In genomic region chr17:77304746-77305473, GRCh38 we compare ENCODE assay signal across 1 cellular context.
TF ChIP-seq lines count a peak whose summit lies in the region.

No MANE protein-coding gene starts in this region.

TF ChIP-seq in HepG2, 621 proteins besides CTCF, POLR2A, EP300 and RAD21 (continued from another document and continues in another):
- peak; percentile 81; the same call in 1 of the 2 replicates for TF ChIP-seq ZBTB46 (CRISPR knock-in tag; IDR thresholded peaks at IDR 0.05; ENCODE audit: borderline replicate concordance)
- TF ChIP-seq ZFP41 (CRISPR knock-in tag; IDR thresholded peaks at IDR 0.05; ENCODE audit: borderline replicate concordance) = no peak
- TF ChIP-seq, protein P1, sequence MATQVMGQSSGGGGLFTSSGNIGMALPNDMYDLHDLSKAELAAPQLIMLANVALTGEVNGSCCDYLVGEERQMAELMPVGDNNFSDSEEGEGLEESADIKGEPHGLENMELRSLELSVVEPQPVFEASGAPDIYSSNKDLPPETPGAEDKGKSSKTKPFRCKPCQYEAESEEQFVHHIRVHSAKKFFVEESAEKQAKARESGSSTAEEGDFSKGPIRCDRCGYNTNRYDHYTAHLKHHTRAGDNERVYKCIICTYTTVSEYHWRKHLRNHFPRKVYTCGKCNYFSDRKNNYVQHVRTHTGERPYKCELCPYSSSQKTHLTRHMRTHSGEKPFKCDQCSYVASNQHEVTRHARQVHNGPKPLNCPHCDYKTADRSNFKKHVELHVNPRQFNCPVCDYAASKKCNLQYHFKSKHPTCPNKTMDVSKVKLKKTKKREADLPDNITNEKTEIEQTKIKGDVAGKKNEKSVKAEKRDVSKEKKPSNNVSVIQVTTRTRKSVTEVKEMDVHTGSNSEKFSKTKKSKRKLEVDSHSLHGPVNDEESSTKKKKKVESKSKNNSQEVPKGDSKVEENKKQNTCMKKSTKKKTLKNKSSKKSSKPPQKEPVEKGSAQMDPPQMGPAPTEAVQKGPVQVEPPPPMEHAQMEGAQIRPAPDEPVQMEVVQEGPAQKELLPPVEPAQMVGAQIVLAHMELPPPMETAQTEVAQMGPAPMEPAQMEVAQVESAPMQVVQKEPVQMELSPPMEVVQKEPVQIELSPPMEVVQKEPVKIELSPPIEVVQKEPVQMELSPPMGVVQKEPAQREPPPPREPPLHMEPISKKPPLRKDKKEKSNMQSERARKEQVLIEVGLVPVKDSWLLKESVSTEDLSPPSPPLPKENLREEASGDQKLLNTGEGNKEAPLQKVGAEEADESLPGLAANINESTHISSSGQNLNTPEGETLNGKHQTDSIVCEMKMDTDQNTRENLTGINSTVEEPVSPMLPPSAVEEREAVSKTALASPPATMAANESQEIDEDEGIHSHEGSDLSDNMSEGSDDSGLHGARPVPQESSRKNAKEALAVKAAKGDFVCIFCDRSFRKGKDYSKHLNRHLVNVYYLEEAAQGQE (IDR thresholded peaks at IDR 0.05; ENCODE audit: borderline replicate concordance in 1 of 2, low read depth in 1 of 2, low read length in 2 of 2) = no peak
- no peak for TF ChIP-seq NKX3-1 (CRISPR knock-in tag; IDR thresholded peaks at IDR 0.05)
- TF ChIP-seq GATAD2A (CRISPR knock-in tag; IDR thresholded peaks at IDR 0.05) = peak; percentile 86
- TF ChIP-seq TARDBP (CRISPR knock-in tag; IDR thresholded peaks at IDR 0.05) = peak; percentile 21; the same call in 1 of the 2 replicates
- no peak for TF ChIP-seq BRF2 (CRISPR knock-in tag; IDR thresholded peaks at IDR 0.05)
- TF ChIP-seq NFYB (CRISPR knock-in tag; IDR thresholded peaks at IDR 0.05) = no peak
- no peak for TF ChIP-seq IKZF4 (CRISPR knock-in tag; IDR thresholded peaks at IDR 0.05; ENCODE audit: borderline replicate concordance, low read depth, not compliant biosample characterization)
- 0 out of 2 replicates have a peak, but pooled peaks have one; percentile 28 for TF ChIP-seq ZNF772 (CRISPR knock-in tag; IDR thresholded peaks at IDR 0.05)
- TF ChIP-seq ZBTB40 (IDR thresholded peaks at IDR 0.05) = no peak
- TF ChIP-seq ZBTB40 (CRISPR knock-in tag; IDR thresholded peaks at IDR 0.05) = no peak
- TF ChIP-seq SOX5 (CRISPR knock-in tag; IDR thresholded peaks at IDR 0.05; ENCODE audit: borderline replicate concordance) = peak; percentile 50; the same call in 1 of the 2 replicates
- TF ChIP-seq BCL3 (CRISPR knock-in tag; IDR thresholded peaks at IDR 0.05) = no peak
- TF ChIP-seq ZFP90 (CRISPR knock-in tag; IDR thresholded peaks at IDR 0.05; ENCODE audit: borderline replicate concordance) = 0 out of 2 replicates have a peak, but pooled peaks have one; percentile 88
- no peak for TF ChIP-seq CENPBD1 (CRISPR knock-in tag; IDR thresholded peaks at IDR 0.05; ENCODE audit: borderline replicate concordance, low read depth)
- TF ChIP-seq, protein P2, sequence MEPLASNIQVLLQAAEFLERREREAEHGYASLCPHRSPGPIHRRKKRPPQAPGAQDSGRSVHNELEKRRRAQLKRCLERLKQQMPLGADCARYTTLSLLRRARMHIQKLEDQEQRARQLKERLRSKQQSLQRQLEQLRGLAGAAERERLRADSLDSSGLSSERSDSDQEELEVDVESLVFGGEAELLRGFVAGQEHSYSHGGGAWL (CRISPR knock-in tag; IDR thresholded peaks at IDR 0.05) = no peak
- no peak for TF ChIP-seq ZNF788 (CRISPR knock-in tag; IDR thresholded peaks at IDR 0.05; ENCODE audit: borderline replicate concordance)
- TF ChIP-seq ZNF614 (CRISPR knock-in tag; IDR thresholded peaks at IDR 0.05; ENCODE audit: borderline replicate concordance) = 0 out of 2 replicates have a peak, but pooled peaks have one; percentile 16
- TF ChIP-seq HMGXB3 (CRISPR knock-in tag; IDR thresholded peaks at IDR 0.05; ENCODE audit: borderline replicate concordance) = no peak
- TF ChIP-seq ZNF530 (CRISPR knock-in tag; IDR thresholded peaks at IDR 0.05; ENCODE audit: low read depth) = no peak
- no peak for TF ChIP-seq ZFP36L1 (CRISPR knock-in tag; IDR thresholded peaks at IDR 0.05)
- peak; percentile 40; the same call in 1 of the 2 replicates for TF ChIP-seq ZNF768 (CRISPR knock-in tag; IDR thresholded peaks at IDR 0.05)
- TF ChIP-seq, protein P3, sequence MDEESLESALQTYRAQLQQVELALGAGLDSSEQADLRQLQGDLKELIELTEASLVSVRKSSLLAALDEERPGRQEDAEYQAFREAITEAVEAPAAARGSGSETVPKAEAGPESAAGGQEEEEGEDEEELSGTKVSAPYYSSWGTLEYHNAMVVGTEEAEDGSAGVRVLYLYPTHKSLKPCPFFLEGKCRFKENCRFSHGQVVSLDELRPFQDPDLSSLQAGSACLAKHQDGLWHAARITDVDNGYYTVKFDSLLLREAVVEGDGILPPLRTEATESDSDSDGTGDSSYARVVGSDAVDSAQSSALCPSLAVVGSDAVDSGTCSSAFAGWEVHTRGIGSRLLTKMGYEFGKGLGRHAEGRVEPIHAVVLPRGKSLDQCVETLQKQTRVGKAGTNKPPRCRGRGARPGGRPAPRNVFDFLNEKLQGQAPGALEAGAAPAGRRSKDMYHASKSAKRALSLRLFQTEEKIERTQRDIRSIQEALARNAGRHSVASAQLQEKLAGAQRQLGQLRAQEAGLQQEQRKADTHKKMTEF (CRISPR knock-in tag; IDR thresholded peaks at IDR 0.05) = peak; percentile 62; the same call in 1 of the 2 replicates
- no peak for TF ChIP-seq U2AF2 (IDR thresholded peaks at IDR 0.05; ENCODE audit: low read depth, low read length)
- TF ChIP-seq PPARG (CRISPR knock-in tag; conservative IDR thresholded peaks at IDR 0.05) = no peak
- TF ChIP-seq ZNF546 (CRISPR knock-in tag; conservative IDR thresholded peaks at IDR 0.05) = no peak
- no peak for TF ChIP-seq CCAR2 (optimal IDR thresholded peaks at IDR 0.05; ENCODE audit: low read depth, low read length)
- TF ChIP-seq ZNF619 (CRISPR knock-in tag; IDR thresholded peaks at IDR 0.05) = no peak
- no peak; the same call in 1 of the 2 replicates for TF ChIP-seq TSC22D2 (CRISPR knock-in tag; IDR thresholded peaks at IDR 0.05; ENCODE audit: borderline replicate concordance)
